ENCODE assay signal across 19 cellular contexts in the genomic region with DNA sequence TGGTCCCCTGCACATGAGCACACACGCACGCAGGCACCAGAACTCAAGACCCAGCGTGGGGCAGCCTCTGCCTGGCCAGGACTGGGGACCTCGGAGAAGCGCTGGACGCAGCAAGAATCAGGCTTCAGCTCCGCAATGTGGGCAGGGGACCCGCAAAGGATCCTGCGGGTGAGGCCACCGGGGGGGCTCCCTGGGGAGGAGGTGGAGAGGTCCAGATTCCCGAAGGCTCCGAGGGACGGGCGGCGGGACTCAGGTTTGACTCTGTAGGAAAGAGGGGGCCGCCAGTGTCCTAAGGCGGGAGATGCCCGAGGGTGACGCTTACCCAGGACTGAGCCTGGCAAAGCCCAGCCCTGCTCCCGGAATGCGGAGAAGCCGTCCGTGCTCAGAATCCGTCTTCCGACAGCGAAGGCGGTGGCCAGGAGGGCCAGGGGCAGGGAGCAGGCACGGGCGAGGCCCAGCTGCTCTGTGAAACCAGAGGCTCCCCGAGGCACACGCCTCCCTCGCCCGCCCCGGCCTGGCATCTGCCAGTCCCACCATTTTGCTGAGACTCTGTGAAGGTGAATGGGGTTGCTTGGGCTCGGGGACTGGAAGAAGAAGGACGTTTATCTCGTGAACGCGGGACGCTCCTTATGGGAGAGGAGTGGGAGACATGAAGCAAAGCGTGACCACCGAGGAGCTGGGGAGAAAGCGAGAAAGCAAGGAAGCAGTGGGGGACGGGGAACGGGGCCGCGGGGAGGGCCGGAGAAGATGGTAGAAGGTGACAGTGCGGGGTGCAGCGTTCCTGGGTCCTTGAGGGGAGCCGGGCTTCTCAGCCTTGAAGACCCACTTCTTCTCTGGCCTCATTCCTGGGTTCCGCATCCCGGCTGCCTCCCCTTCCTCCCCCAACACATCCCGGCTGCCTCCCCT.
A peak's percentile ranks its signal among the peaks of the same experiment; 100 is the strongest.
DNase-seq lines count a peak whose midpoint lies in the region; ATAC-seq, FAIRE-seq and TF ChIP-seq lines count a peak whose summit lies in the region.
"Had no signal": no experiment of that assay in that cellular context is flagged by ENCODE, and none has a peak within 500 bp of the region (broad histone marks: within the 10 kb centered on the region; RNA-seq: fewer than 3 reads in every experiment).

No MANE protein-coding gene starts in this region.

- no peaks in the 10 kb centered on the region for H3K4me1 Mint-ChIP-seq in activated T-cell treated with anti-CD3 and anti-CD28 coated beads, Interleukin-2, amount 50 U/mL, for 24 hours (ENCODE audit: low read depth)
- H3K4me1 Mint-ChIP-seq: CD8-positive, alpha-beta memory T cell had no signal

- DNase-seq in Right ventricle myocardium superior (peak; percentile 37), left ventricle myocardium superior (no peak), kidney (peak; percentile 64), posterior vena cava (ENCODE audit: low spot score) (peak; percentile 79), aorta (peak in 1 of 2 donors; percentile 40), HTR-8/SVneo (ENCODE audit: insufficient read length, low spot score) (no peak)
- no peak for DNase-seq in activated T-cell treated with anti-CD3 and anti-CD28 coated beads, Interleukin-2, amount 50 U/mL, for 24 hours
- DNase-seq: CD8-positive, alpha-beta memory T cell; DMS79 treated with DMSO at 0.1 percent for 48 hours; NCI-H1436; NCI-H2029; NCI-H510A; NCI-H82; PC-3 had no signal

- no peak overlapping the region for H3K4me3 ChIP-seq in kidney (ENCODE audit: low read length in 2 of 2)
- H3K4me3 ChIP-seq in aorta (ENCODE audit: low read length in 2 of 2), result no peak overlapping the region
- H3K4me3 ChIP-seq: BLaER1 treated with 17β-estradiol and CSF1 and Interleukin-3, amounts not matched to agents 10 nM and 100 nM; HAP-1 had no signal

- no peak overlapping the region for H3K4me3 Mint-ChIP-seq in activated T-cell treated with anti-CD3 and anti-CD28 coated beads, Interleukin-2, amount 50 U/mL, for 24 hours
- H3K4me3 Mint-ChIP-seq: CD8-positive, alpha-beta memory T cell had no signal

- H3K27ac ChIP-seq in kidney (ENCODE audit: low read depth in 2 of 2, low read length in 2 of 2) (no peak overlapping the region), aorta (ENCODE audit: low read depth in 1 of 2, low read length in 2 of 2) (no peak overlapping the region)
- H3K27ac ChIP-seq: BLaER1 treated with 17β-estradiol and CSF1 and Interleukin-3, amounts not matched to agents 10 nM and 100 nM; KMS-11 had no signal

- intact Hi-C loops in Right ventricle myocardium superior (cut with DNase I) (no loop called here), left ventricle myocardium superior (cut with micrococcal nuclease) (no loop called here), kidney (cut with DNase I) (no loop called here), posterior vena cava (cut with DNase I) (loop anchor here in 1 of 2 donors (5.0 kb wide), 1 partner anchor 1011 kb away; no protein-coding TSS in a partner anchor), aorta (cut with DNase I) (no loop called here)

- no peak for TF ChIP-seq CTCF in kidney (IDR thresholded peaks at IDR 0.05; ENCODE audit: borderline replicate concordance, extremely low read depth, insufficient read depth)

- no peaks in the 10 kb centered on the region for H3K4me1 ChIP-seq in kidney (ENCODE audit: control insufficient read depth in 1 of 2, insufficient read depth in 1 of 2, low read depth in 1 of 2, low read length in 2 of 2)
- H3K4me1 ChIP-seq in aorta (ENCODE audit: control insufficient read depth in 1 of 2, insufficient read depth in 2 of 2, low read length in 2 of 2), result no peaks in the 10 kb centered on the region
- H3K4me1 ChIP-seq: HAP-1 had no signal

- H3K9me3 ChIP-seq in kidney (ENCODE audit: control insufficient read depth in 1 of 2, low read length in 2 of 2) (no peaks in the 10 kb centered on the region), aorta (ENCODE audit: control insufficient read depth, low read length) (peaks cover 1% of the 10 kb centered on the region)
- H3K9me3 ChIP-seq: BLaER1 treated with 17β-estradiol and CSF1 and Interleukin-3, amounts not matched to agents 10 nM and 100 nM; HAP-1 had no signal

- no peak overlapping the region for H3K9ac ChIP-seq in kidney (ENCODE audit: low read length in 2 of 2)
- H3K9ac ChIP-seq: BLaER1 treated with 17β-estradiol and CSF1 and Interleukin-3, amounts not matched to agents 10 nM and 100 nM; KMS-11 had no signal

- peaks cover 12% of the 10 kb centered on the region for H3K27me3 Mint-ChIP-seq in activated T-cell treated with anti-CD3 and anti-CD28 coated beads, Interleukin-2, amount 50 U/mL, for 24 hours

- H3K36me3 ChIP-seq in kidney (ENCODE audit: control insufficient read depth in 1 of 2, insufficient read depth in 2 of 2, low read length in 2 of 2) (no peaks in the 10 kb centered on the region), aorta (ENCODE audit: control insufficient read depth in 1 of 2, insufficient read depth in 2 of 2, low read length in 1 of 2) (no peaks in the 10 kb centered on the region)
- H3K36me3 ChIP-seq: BLaER1 treated with 17β-estradiol and CSF1 and Interleukin-3, amounts not matched to agents 10 nM and 100 nM; HAP-1 had no signal

- no peak overlapping the region for H3K27ac Mint-ChIP-seq in activated T-cell treated with anti-CD3 and anti-CD28 coated beads, Interleukin-2, amount 50 U/mL, for 24 hours
- H3K27ac Mint-ChIP-seq: CD8-positive, alpha-beta memory T cell had no signal

- H3K36me3 Mint-ChIP-seq in activated T-cell treated with anti-CD3 and anti-CD28 coated beads, Interleukin-2, amount 50 U/mL, for 24 hours (ENCODE audit: low read depth), result no peaks in the 10 kb centered on the region
- H3K36me3 Mint-ChIP-seq: CD8-positive, alpha-beta memory T cell had no signal

- no peak for ATAC-seq in Right ventricle myocardium superior (ENCODE audit: poor library complexity)
- no peak for ATAC-seq in left ventricle myocardium superior
- peak; percentile 52 for ATAC-seq in aorta (ENCODE audit: low FRiP score)
- ATAC-seq in HG02642 (IDR thresholded peaks at IDR 0.05; ENCODE audit: poor library complexity, unreplicated experiment), result no peak
- ATAC-seq: PC-3 had no signal

- H3K9me3 Mint-ChIP-seq in activated T-cell treated with anti-CD3 and anti-CD28 coated beads, Interleukin-2, amount 50 U/mL, for 24 hours, result no peaks in the 10 kb centered on the region

- H3K27me3 ChIP-seq in aorta (ENCODE audit: control insufficient read depth in 1 of 2, insufficient read depth in 2 of 2, low read length in 1 of 2), result no peaks in the 10 kb centered on the region
- H3K27me3 ChIP-seq: BLaER1 treated with 17β-estradiol and CSF1 and Interleukin-3, amounts not matched to agents 10 nM and 100 nM had no signal

- 90 to 92% methylated on average over 47 to 54 of the region's 54 CpGs for WGBS in aorta, 2 donors

- FAIRE-seq in kidney (lab: Jason Lieb, UNC), result no peak
- no peak for FAIRE-seq in HTR-8/SVneo (lab: Jason Lieb, UNC)
- FAIRE-seq: D721Med had no signal

Comparison
In these comparisons a context has a peak if more than half of its experiments do, and no peak if none do; other contexts are left out.
1. DNase-seq: peak in Right ventricle myocardium superior (single experiment), kidney (single experiment) and posterior vena cava (single experiment); none in left ventricle myocardium superior (single experiment), activated T-cell treated with anti-CD3 and anti-CD28 coated beads, Interleukin-2, amount 50 U/mL, for 24 hours (single experiment) and HTR-8/SVneo (single experiment).